7 cellular contexts compared by ENCODE assay signal in the genomic region with DNA sequence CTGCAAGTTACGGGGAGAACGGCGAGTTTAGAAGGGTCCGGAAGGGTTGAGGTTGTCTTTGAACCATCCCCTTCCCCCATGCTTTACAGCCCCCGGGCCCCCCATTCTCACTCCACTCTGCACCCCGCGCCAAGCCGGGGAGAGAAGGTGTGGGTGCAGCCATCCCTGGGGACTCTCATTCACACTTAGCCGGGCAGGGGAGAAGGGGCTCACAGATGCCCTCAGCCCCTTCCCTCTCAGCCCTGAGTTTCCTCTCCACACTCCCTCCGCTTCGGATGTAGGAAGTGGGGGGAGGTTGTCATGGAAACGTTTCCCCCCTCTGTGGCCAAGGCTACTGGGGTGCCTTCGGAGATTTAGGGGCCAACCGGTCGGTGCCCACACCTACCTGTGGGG. TPM values are rescaled to one million over a fixed set of nuclear protein-coding genes. Genes with fewer than 3 reads are reported as not detected.
DNase-seq lines count a peak whose midpoint lies in the region; ATAC-seq and TF ChIP-seq lines count a peak whose summit lies in the region.

No MANE protein-coding gene starts in this region.

- CTCF ChIA-PET in RWPE1 (lab: Yijun Ruan, JAX): interaction anchor here (0.9 kb wide), 1 partner anchor 92 kb away, joined by 3 read pairs; no protein-coding TSS in a partner anchor

- WGBS in prostate gland: 1% methylated on average over 15 of the region's 15 CpGs

- intact Hi-C loops in prostate gland (cut with DNase I): loop anchor here (5.0 kb wide), 2 partner anchors 167 to 332 kb away; no protein-coding TSS in a partner anchor

- no peak for TF ChIP-seq POLR2A in prostate gland (IDR thresholded peaks at IDR 0.05)

- H3K27me3 ChIP-seq in H7 (ENCODE audit: control insufficient read depth, insufficient read depth, low read length) (peaks cover 53% of the 10 kb centered on the region), prostate gland (replicated peaks; ENCODE audit: insufficient read depth) (no peaks in the 10 kb centered on the region)

- no peak for TF ChIP-seq CTCF in RWPE1 (conservative IDR thresholded peaks at IDR 0.05; ENCODE audit: low read depth)
- no peak for TF ChIP-seq CTCF in fibroblast of pulmonary artery (IDR thresholded peaks at IDR 0.05; ENCODE audit: low read length, missing control alignments)
- no peak for TF ChIP-seq CTCF in prostate gland (IDR thresholded peaks at IDR 0.05)

- H3K4me3 ChIP-seq in H7 (ENCODE audit: insufficient read depth, low read depth, low read length): peak overlapping the region; percentile 61
- peak overlapping the region; percentile 48 for H3K4me3 ChIP-seq in fibroblast of pulmonary artery (replicated peaks; ENCODE audit: low read depth, low read length)
- H3K4me3 ChIP-seq in prostate gland: peak overlapping the region; percentile 53 to 59

- POLR2A ChIA-PET in RWPE1 (lab: Yijun Ruan, JAX; ENCODE audit: low non-redundant PET): no interaction called here

- no peak for ATAC-seq in HG03139 (IDR thresholded peaks at IDR 0.05; ENCODE audit: unreplicated experiment)

- H3K36me3 ChIP-seq in H7 (replicated peaks; ENCODE audit: control insufficient read depth, insufficient read depth, low read length) (no peaks in the 10 kb centered on the region), prostate gland (no peaks in the 10 kb centered on the region)

- peak overlapping the region; percentile 68; the same call in 1 of the 2 replicates for H3K27ac ChIP-seq in RWPE1
- H3K27ac ChIP-seq in prostate gland: peak overlapping the region; percentile 75 to 79

- peaks cover 9% of the 10 kb centered on the region for H3K4me1 ChIP-seq in prostate gland (replicated peaks)

- DNase-seq in H7 (no peak), RWPE1 (ENCODE audit: low spot score) (peak; percentile 14), fibroblast of pulmonary artery (ENCODE audit: low read depth) (no peak), prostate gland (ENCODE audit: low spot score) (no peak), MV-4-11 (lab: John Stamatoyannopoulos, UW) (no peak), GOT3 (lab: John Stamatoyannopoulos, UW) (no peak)

- H3K9me3 ChIP-seq in prostate gland: no peaks in the 10 kb centered on the region

RNA-seq across cellular contexts. Expression of a gene that starts 0.3 kb away (rescaled TPM):
- 13.9 and 15.5 TPM in 2 replicates for total RNA-seq in H7 (2014; rRNA removed; shearing (Covaris generic))
- 100 to 1,000 TPM in 1 of 2 donors, 10 to 100 TPM in 1; 49.6 to 137 TPM for total RNA-seq in prostate gland
